Comparison of ENCODE assay signal across 19 cellular contexts in genomic region chr22:28464179-28464578, GRCh38.
A peak's percentile ranks its signal among the peaks of the same experiment; 100 is the strongest.
DNase-seq lines count a peak whose midpoint lies in the region; ATAC-seq, FAIRE-seq and TF ChIP-seq lines count a peak whose summit lies in the region.
"Had no signal": no experiment of that assay in that cellular context is flagged by ENCODE, and none has a peak within 500 bp of the region (broad histone marks: within the 10 kb centered on the region; RNA-seq: fewer than 3 reads in every experiment).

No MANE protein-coding gene starts in this region.

- DNase-seq in EH (ENCODE audit: low read depth) (peak; percentile 20), endothelial cell of umbilical vein (ENCODE audit: low read depth, low spot score) (peak; percentile 20), kidney tubule cell (ENCODE audit: low spot score) (peak; percentile 16), NCI-H146 (lab: John Stamatoyannopoulos, UW) (no peak), NCI-H524 treated with DMSO at 0.1 percent for 48 hours (lab: John Stamatoyannopoulos, UW) (no peak), cortex of kidney (lab: John Stamatoyannopoulos, UW) (no peak), heart right ventricle (no peak)
- DNase-seq: BE2C; CD8-positive, alpha-beta memory T cell; GOT3; HCEC 1CT; IMR-90; KG1; MG63; NCI-H1105 treated with DMSO at 0.1 percent for 48 hours; NCI-H446; NCI-H526 treated with DMSO at 0.1 percent for 48 hours; RPMI8226 had no signal

- no peak overlapping the region for H3K9ac ChIP-seq in endothelial cell of umbilical vein (replicated peaks; ENCODE audit: extremely low read depth, insufficient read depth, low read length)

- no peaks in the 10 kb centered on the region for H4K20me1 ChIP-seq in endothelial cell of umbilical vein (replicated peaks; ENCODE audit: control insufficient read depth, extremely low read depth, insufficient read depth, low read length)

- no peak overlapping the region for H2AFZ ChIP-seq in endothelial cell of umbilical vein (ENCODE audit: low read depth, low read length)

- no peak for ATAC-seq in heart right ventricle

- H3K36me3 ChIP-seq in endothelial cell of umbilical vein (ENCODE audit: control insufficient read depth in 2 of 2, extremely low read depth in 1 of 2, insufficient read depth in 2 of 2, low read length in 2 of 2) (no peaks in the 10 kb centered on the region), heart right ventricle (no peaks in the 10 kb centered on the region)
- H3K36me3 ChIP-seq: BE2C, MG63 had no signal

- no peak overlapping the region for H3K27ac ChIP-seq in endothelial cell of umbilical vein (ENCODE audit: insufficient read depth, low read depth, low read length)
- H3K27ac ChIP-seq in heart right ventricle: no peak overlapping the region

- whole genome bisulfite sequencing in heart right ventricle, 2 donors: 50 to 72% methylated on average over 1 of the region's 1 CpG

- H3K9me3 ChIP-seq in endothelial cell of umbilical vein (replicated peaks; ENCODE audit: control insufficient read depth, insufficient read depth, low read length): no peaks in the 10 kb centered on the region
- peaks cover 0 to 3% (median 0%) of the 10 kb centered on the region in 11 donors for H3K9me3 ChIP-seq in heart right ventricle
- H3K9me3 ChIP-seq: BE2C, MG63 had no signal

- FAIRE-seq in endothelial cell of umbilical vein (lab: Jason Lieb, UNC): no peak
- FAIRE-seq: D721Med had no signal

- dilution Hi-C loops in endothelial cell of umbilical vein (cut with MboI; ENCODE audit: extremely low pct_ligation_motif_present, low sequenced_read_pairs): no loop called here

- TF ChIP-seq POLR2A in endothelial cell of umbilical vein (IDR thresholded peaks at IDR 0.05; ENCODE audit: low read depth, low read length): no peak

- no peaks in the 10 kb centered on the region for H3K9me1 ChIP-seq in endothelial cell of umbilical vein (replicated peaks; ENCODE audit: control insufficient read depth, extremely low read depth, insufficient read depth, low read length)

- no peak overlapping the region for H3K4me2 ChIP-seq in endothelial cell of umbilical vein (ENCODE audit: insufficient read depth, low read length)

- H3K79me2 ChIP-seq in endothelial cell of umbilical vein (ENCODE audit: control insufficient read depth, insufficient read depth, low read length): no peaks in the 10 kb centered on the region

- H3K4me1 ChIP-seq in endothelial cell of umbilical vein (ENCODE audit: control insufficient read depth, extremely low read depth, insufficient read depth, low read length): no peaks in the 10 kb centered on the region
- H3K4me1 ChIP-seq in heart right ventricle: peaks cover 0 to 14% (median 7%) of the 10 kb centered on the region in 9 donors

- TF ChIP-seq CTCF in endothelial cell of umbilical vein (IDR thresholded peaks at IDR 0.05; ENCODE audit: extremely low read depth in 1 of 2, insufficient read depth in 1 of 2, low read depth in 1 of 2, low read length in 2 of 2) (no peak), heart right ventricle (IDR thresholded peaks at IDR 0.05) (no peak)

- no peak overlapping the region for H3K4me3 ChIP-seq in endothelial cell of umbilical vein (replicated peaks in 1 of 3; ENCODE audit: insufficient read depth in 1 of 3, low read depth in 1 of 3, low read length in 3 of 3)
- no peak overlapping the region for H3K4me3 ChIP-seq in heart right ventricle
- H3K4me3 ChIP-seq: MG63 had no signal

- H3K27me3 ChIP-seq in endothelial cell of umbilical vein (ENCODE audit: control insufficient read depth in 2 of 2, insufficient read depth in 2 of 2, low read length in 2 of 2) (no peaks in the 10 kb centered on the region), heart right ventricle (no peaks in the 10 kb centered on the region)
- H3K27me3 ChIP-seq: BE2C, MG63 had no signal

- intact Hi-C loops in endothelial cell of umbilical vein (cut with micrococcal nuclease): no loop called here
- intact Hi-C loops in heart right ventricle (cut with DNase I): no loop called here

- no TSS peak for BruUV-seq in endothelial cell of umbilical vein (replicated peaks; lab: Mats Ljungman, UMichigan)

- CTCF ChIA-PET in endothelial cell of umbilical vein (lab: Charles Lee): interaction anchor here (0.9 kb wide), 1 partner anchor 412 kb away, joined by 3 read pairs; no protein-coding TSS in a partner anchor

- POLR2A ChIA-PET in endothelial cell of umbilical vein (lab: Charles Lee): no interaction called here

TF ChIP-seq in endothelial cell of umbilical vein, 7 proteins besides CTCF, POLR2A, EP300 and RAD21:
- TF ChIP-seq FOS (IDR thresholded peaks at IDR 0.05; ENCODE audit: borderline replicate concordance, insufficient read depth, low read length) (no peak), GATA2 (IDR thresholded peaks at IDR 0.05; ENCODE audit: insufficient read depth, insufficient read length, low read depth, low read length) (no peak), EZH2 (IDR thresholded peaks at IDR 0.05; ENCODE audit: borderline replicate concordance, low read depth, low read length, severe bottlenecking) (no peak), MYC (IDR thresholded peaks at IDR 0.05; ENCODE audit: low read depth, low read length) (no peak), POLR2AphosphoS5 (IDR thresholded peaks at IDR 0.05; ENCODE audit: insufficient read depth, low read depth, low read length) (no peak), MAX (IDR thresholded peaks at IDR 0.05; ENCODE audit: insufficient read depth, insufficient read length) (no peak), JUN (IDR thresholded peaks at IDR 0.05; ENCODE audit: borderline replicate concordance, insufficient read depth, insufficient read length, low read depth) (no peak)

Comparison
In these comparisons a context has a peak if more than half of its experiments do, and no peak if none do; other contexts are left out.
1. DNase-seq: peak in EH (single experiment), endothelial cell of umbilical vein (single experiment) and kidney tubule cell (single experiment); none in NCI-H146 (single experiment), NCI-H524 treated with DMSO at 0.1 percent for 48 hours (single experiment), cortex of kidney (single experiment) and heart right ventricle (0 of 2).